Comparison of ENCODE assay signal across 9 cellular contexts in genomic region chr14:77302926-77303325, GRCh38. TPM values are rescaled to one million over a fixed set of nuclear protein-coding genes. Genes with fewer than 3 reads are reported as not detected.
DNase-seq lines count a peak whose midpoint lies in the region; ATAC-seq and TF ChIP-seq lines count a peak whose summit lies in the region.
"Had no signal": no experiment of that assay in that cellular context is flagged by ENCODE, and none has a peak within 500 bp of the region (broad histone marks: within the 10 kb centered on the region; RNA-seq: fewer than 3 reads in every experiment).

No MANE protein-coding gene starts in this region.

- peaks cover 14% of the 10 kb centered on the region for H3K36me3 ChIP-seq in RWPE2 (ENCODE audit: low read depth)

- peaks cover 25% of the 10 kb centered on the region for H3K4me1 ChIP-seq in RWPE2 (ENCODE audit: insufficient read depth, poor library complexity, severe bottlenecking)

- no peaks in the 10 kb centered on the region for H3K9me3 ChIP-seq in RWPE2 (ENCODE audit: severe bottlenecking)
- H3K9me3 ChIP-seq: transverse colon had no signal

- no peak for TF ChIP-seq CTCF in RWPE2 (IDR thresholded peaks at IDR 0.05; ENCODE audit: poor library complexity, severe bottlenecking)
- TF ChIP-seq CTCF in dorsolateral prefrontal cortex (IDR thresholded peaks at IDR 0.05 in 54 of 56, conservative IDR thresholded peaks at IDR 0.05 in 2 of 56; ENCODE audit: low read depth in 1 of 56, partially characterized antibody in 56 of 56): no peak

- intact Hi-C loops in dorsolateral prefrontal cortex (cut with DNase I): loop anchor here in 1 of 2 donors (5.0 kb wide), 1 partner anchor 249 kb away; no protein-coding TSS in a partner anchor
- intact Hi-C loops in Right ventricle myocardium superior (cut with DNase I): no loop called here

- no peak overlapping the region for H3K4me3 ChIP-seq in RWPE2 (ENCODE audit: severe bottlenecking)
- H3K4me3 ChIP-seq in dorsolateral prefrontal cortex: no peak overlapping the region
- H3K4me3 ChIP-seq: transverse colon had no signal

- H3K27me3 ChIP-seq in RWPE2 (ENCODE audit: insufficient read depth, poor library complexity, severe bottlenecking) (no peaks in the 10 kb centered on the region), dorsolateral prefrontal cortex (no peaks in the 10 kb centered on the region)
- H3K27me3 ChIP-seq: transverse colon had no signal

- H3K27ac ChIP-seq in RWPE2 (ENCODE audit: poor library complexity, severe bottlenecking): peak overlapping the region; percentile 66
- peak overlapping the region; percentile 51 to 100 (median 99) for H3K27ac ChIP-seq in dorsolateral prefrontal cortex

- DNase-seq in DMS153 (lab: John Stamatoyannopoulos, UW) (peak; percentile 55), DMS153 treated with DMSO at 0.1 percent for 48 hours (lab: John Stamatoyannopoulos, UW; ENCODE audit: unreplicated experiment) (no peak), RWPE2 (ENCODE audit: low spot score) (no peak), dorsolateral prefrontal cortex (no peak), NCI-H1436 treated with DMSO at 0.1 percent for 48 hours (lab: John Stamatoyannopoulos, UW) (no peak), Right ventricle myocardium superior (no peak)
- peak; percentile 56 for DNase-seq in stimulated activated CD4-positive, alpha-beta T cell treated with anti-CD3 and anti-CD28 coated beads, Interleukin-4, amount 100 ng/mL, for 24 hours
- DNase-seq: transverse colon had no signal

- ATAC-seq in RWPE2 (ENCODE audit: low read depth) (peak; percentile 51), Right ventricle myocardium superior (ENCODE audit: poor library complexity) (no peak), GM21423 (IDR thresholded peaks at IDR 0.05; ENCODE audit: unreplicated experiment) (no peak)

RNA-seq across cellular contexts. Expression of gene POMT2, which starts 17.8 kb away (rescaled TPM):
- total RNA-seq in dorsolateral prefrontal cortex (10 to 100 TPM; 25.0 to 76.5 (median 44.0) TPM), Right ventricle myocardium superior (19.7 TPM)

RNA-seq across cellular contexts. Expression of gene GSTZ1, which starts 17.9 kb away (rescaled TPM):
- 10 to 100 TPM in 115 of 120 experiments, 1 to 10 TPM in 5; 9.0 to 35.6 (median 17.5) TPM for total RNA-seq in dorsolateral prefrontal cortex
- 14.9 TPM for total RNA-seq in Right ventricle myocardium superior

RNA-seq across cellular contexts. Expression of gene NGB, which starts 31.9 kb away (rescaled TPM):
- total RNA-seq in dorsolateral prefrontal cortex (10 to 100 TPM in 112 of 120 experiments, 1 to 10 TPM in 8; 6.2 to 40.9 (median 20.9) TPM), Right ventricle myocardium superior (not detected)

Comparison
In these comparisons a context has a peak if more than half of its experiments do, and no peak if none do; other contexts are left out.
1. DNase-seq: peak in DMS153 (single experiment) and stimulated activated CD4-positive, alpha-beta T cell treated with anti-CD3 and anti-CD28 coated beads, Interleukin-4, amount 100 ng/mL, for 24 hours (single experiment); none in DMS153 treated with DMSO at 0.1 percent for 48 hours (single experiment), RWPE2 (single experiment), dorsolateral prefrontal cortex (0 of 10), NCI-H1436 treated with DMSO at 0.1 percent for 48 hours (single experiment) and Right ventricle myocardium superior (single experiment).